In genomic region chr11:65711785-65712632, GRCh38 we compare ENCODE assay signal across 1 cellular context.
TF ChIP-seq lines count a peak whose summit lies in the region.

KAT5 (plus strand) TSS chr11:65712252; CDS start chr11:65712268, 16 bp downstream.

TF ChIP-seq in WTC11, 78 proteins besides CTCF, POLR2A, EP300 and RAD21 (continued from another document):
- TF ChIP-seq ETV6 (CRISPR knock-in tag; IDR thresholded peaks at IDR 0.05) (peak; percentile 88), USF1 (CRISPR knock-in tag; IDR thresholded peaks at IDR 0.05) (peak; percentile 100), CDX4 (CRISPR knock-in tag; IDR thresholded peaks at IDR 0.05; ENCODE audit: borderline replicate concordance) (no peak), USF2 (CRISPR knock-in tag; IDR thresholded peaks at IDR 0.05) (peak; percentile 100), E2F4 (CRISPR knock-in tag; IDR thresholded peaks at IDR 0.05; ENCODE audit: borderline replicate concordance, low read depth) (no peak), SMAD3 (CRISPR knock-in tag; IDR thresholded peaks at IDR 0.05; ENCODE audit: borderline replicate concordance) (0 out of 2 replicates have a peak, but pooled peaks have one; percentile 30), ATF2 (CRISPR knock-in tag; IDR thresholded peaks at IDR 0.05; ENCODE audit: borderline replicate concordance, low read depth) (no peak), HMGA2 (CRISPR knock-in tag; IDR thresholded peaks at IDR 0.05) (peak; percentile 25; the same call in 1 of the 2 replicates), FOXP4 (CRISPR knock-in tag; IDR thresholded peaks at IDR 0.05) (peak; percentile 89; the same call in 1 of the 2 replicates), FOXP1 (CRISPR knock-in tag; IDR thresholded peaks at IDR 0.05; ENCODE audit: borderline replicate concordance) (peak; percentile 95; the same call in 1 of the 2 replicates), RORB (CRISPR knock-in tag; IDR thresholded peaks at IDR 0.05) (no peak), PRRX2 (CRISPR knock-in tag; IDR thresholded peaks at IDR 0.05) (no peak), E2F5 (CRISPR knock-in tag; IDR thresholded peaks at IDR 0.05) (peak; percentile 28; the same call in 1 of the 2 replicates), PREB (CRISPR knock-in tag; IDR thresholded peaks at IDR 0.05; ENCODE audit: borderline replicate concordance) (no peak), ATF3 (CRISPR knock-in tag; conservative IDR thresholded peaks at IDR 0.05) (no peak), NR3C1 (CRISPR knock-in tag; conservative IDR thresholded peaks at IDR 0.05; ENCODE audit: low read depth) (no peak), ZNF281 (CRISPR knock-in tag; IDR thresholded peaks at IDR 0.05) (no peak), ZNF396 (CRISPR knock-in tag; IDR thresholded peaks at IDR 0.05; ENCODE audit: borderline replicate concordance) (no peak), ATF6 (CRISPR knock-in tag; IDR thresholded peaks at IDR 0.05) (no peak), IRF1 (CRISPR knock-in tag; IDR thresholded peaks at IDR 0.05) (no peak), ARID4B (CRISPR knock-in tag; IDR thresholded peaks at IDR 0.05; ENCODE audit: borderline replicate concordance) (peak; percentile 98; the same call in 1 of the 2 replicates)
TF ChIP-seq in WTC11: peak in this region for 21.
